9 cellular contexts compared by ENCODE assay signal in the genomic region with DNA sequence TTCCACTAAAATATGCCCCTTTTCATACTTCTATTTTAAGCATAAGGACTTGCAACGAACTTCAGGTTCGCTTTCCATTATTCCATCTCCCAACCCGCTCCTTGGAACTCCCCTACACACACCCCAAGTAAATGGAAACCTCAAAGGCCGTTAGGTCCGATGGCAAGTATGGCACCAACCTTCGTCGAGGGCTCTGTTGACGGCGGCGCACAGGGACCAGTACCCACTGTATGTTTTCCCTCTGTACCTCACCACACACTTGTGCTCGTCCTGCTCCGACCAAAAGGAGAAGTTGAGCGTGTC. TPM values are rescaled to one million over a fixed set of nuclear protein-coding genes. Genes with fewer than 3 reads are reported as not detected.
DNase-seq lines count a peak whose midpoint lies in the region; ATAC-seq, FAIRE-seq and TF ChIP-seq lines count a peak whose summit lies in the region.
"Had no signal": no experiment of that assay in that cellular context is flagged by ENCODE, and none has a peak within 500 bp of the region (broad histone marks: within the 10 kb centered on the region; RNA-seq: fewer than 3 reads in every experiment).

No MANE protein-coding gene starts in this region.

- H3K27me3 ChIP-seq in HUES6 (ENCODE audit: control insufficient read depth, insufficient read depth, low read length) (no peaks in the 10 kb centered on the region), keratinocyte (ENCODE audit: control insufficient read depth, extremely low read depth, insufficient read depth, low read length) (no peaks in the 10 kb centered on the region), suprapubic skin (no peaks in the 10 kb centered on the region)

- no peaks in the 10 kb centered on the region for H3K9me1 ChIP-seq in keratinocyte (ENCODE audit: control insufficient read depth, extremely low read depth, insufficient read depth, low read length)

- peak overlapping the region; percentile 94 for H3K27ac Mint-ChIP-seq in activated T-helper 1 cell treated with anti-CD3 and anti-CD28 coated beads, Interleukin-12 subunit alpha, Interleukin-12 subunit beta, Interleukin-2, Interleukin-4 antibody, amounts not matched to agents 30 ng/mL and 10 ng/mL and 1 ng/mL, durations not matched to agents 14 hours and 24 hours and 36 hours

- TF ChIP-seq EP300 in suprapubic skin (IDR thresholded peaks at IDR 0.05), result no peak

- H3K4me3 ChIP-seq in HUES6 (ENCODE audit: low read depth, low read length) (peak overlapping the region; percentile 98), keratinocyte (ENCODE audit: control insufficient read depth in 2 of 3, extremely low read depth in 1 of 3, insufficient read depth in 2 of 3, low read depth in 1 of 3, low read length in 3 of 3) (peak overlapping the region; percentile 48 to 89 (median 75)), suprapubic skin (peak overlapping the region; percentile 78)
- H3K4me3 ChIP-seq: SK-N-MC had no signal

- peak overlapping the region; percentile 87 for H3K4me2 ChIP-seq in keratinocyte (ENCODE audit: control insufficient read depth, extremely low read depth, insufficient read depth, low read depth, low read length)

- no peak for FAIRE-seq in keratinocyte (lab: Jason Lieb, UNC)

- no peaks in the 10 kb centered on the region for H3K27me3 Mint-ChIP-seq in activated T-helper 1 cell treated with anti-CD3 and anti-CD28 coated beads, Interleukin-12 subunit alpha, Interleukin-12 subunit beta, Interleukin-2, Interleukin-4 antibody, amounts not matched to agents 30 ng/mL and 10 ng/mL and 1 ng/mL, durations not matched to agents 14 hours and 24 hours and 36 hours (ENCODE audit: insufficient read depth)

- H3K36me3 ChIP-seq in ES-I3 (ENCODE audit: insufficient read depth, low read length) (no peaks in the 10 kb centered on the region), HUES6 (ENCODE audit: control insufficient read depth, insufficient read depth, low read length) (peaks cover 19% of the 10 kb centered on the region), keratinocyte (ENCODE audit: control insufficient read depth in 2 of 2, extremely low read depth in 1 of 2, insufficient read depth in 2 of 2, low read length in 2 of 2) (no peaks in the 10 kb centered on the region), suprapubic skin (peaks cover 9% of the 10 kb centered on the region)

- peak overlapping the region; percentile 100 for H2AFZ ChIP-seq in keratinocyte (ENCODE audit: control insufficient read depth, low read length)

- peaks cover 7% of the 10 kb centered on the region for H3K36me3 Mint-ChIP-seq in activated T-helper 1 cell treated with anti-CD3 and anti-CD28 coated beads, Interleukin-12 subunit alpha, Interleukin-12 subunit beta, Interleukin-2, Interleukin-4 antibody, amounts not matched to agents 30 ng/mL and 10 ng/mL and 1 ng/mL, durations not matched to agents 14 hours and 24 hours and 36 hours (ENCODE audit: low read depth)

- H3K9ac ChIP-seq in ES-I3 (ENCODE audit: low read depth, low read length), result peak overlapping the region; percentile 96
- peak overlapping the region; percentile 90 for H3K9ac ChIP-seq in HUES6 (ENCODE audit: low read length)
- peak overlapping the region; percentile 87 for H3K9ac ChIP-seq in keratinocyte (ENCODE audit: control insufficient read depth, extremely low read depth, insufficient read depth, low read length)

- TF ChIP-seq POLR2A in suprapubic skin (IDR thresholded peaks at IDR 0.05), result no peak

- TF ChIP-seq CTCF in keratinocyte (optimal IDR thresholded peaks at IDR 0.05 in 1 of 3, IDR thresholded peaks at IDR 0.05 in 1 of 3, conservative IDR thresholded peaks at IDR 0.05 in 1 of 3; ENCODE audit: extremely low read depth in 1 of 3, insufficient read depth in 2 of 3, low read length in 3 of 3) (no peak), suprapubic skin (IDR thresholded peaks at IDR 0.05) (no peak), GM10248 (IDR thresholded peaks at IDR 0.05; ENCODE audit: control extremely low read depth, extremely low read depth, low read depth, missing control alignments) (no peak)

- peaks cover 17% of the 10 kb centered on the region for H3K4me1 Mint-ChIP-seq in activated T-helper 1 cell treated with anti-CD3 and anti-CD28 coated beads, Interleukin-12 subunit alpha, Interleukin-12 subunit beta, Interleukin-2, Interleukin-4 antibody, amounts not matched to agents 30 ng/mL and 10 ng/mL and 1 ng/mL, durations not matched to agents 14 hours and 24 hours and 36 hours (ENCODE audit: low read depth)

- POLR2A ChIA-PET in GM10248 (lab: Yijun Ruan, JAX), result interaction anchor here (0.6 to 0.7 kb wide), 2 partner anchors 16 to 358 kb away, joined by 3 to 7 read pairs; no protein-coding TSS in a partner anchor

- WGBS in suprapubic skin, result 15% methylated on average over 13 of the region's 13 CpGs

- peak overlapping the region; percentile 92 for H3K4me3 Mint-ChIP-seq in activated T-helper 1 cell treated with anti-CD3 and anti-CD28 coated beads, Interleukin-12 subunit alpha, Interleukin-12 subunit beta, Interleukin-2, Interleukin-4 antibody, amounts not matched to agents 30 ng/mL and 10 ng/mL and 1 ng/mL, durations not matched to agents 14 hours and 24 hours and 36 hours

- dilution Hi-C loops in keratinocyte (cut with MboI; ENCODE audit: extremely low pct_ligation_motif_present, low sequenced_read_pairs), result no loop called here

- no peaks in the 10 kb centered on the region for H3K79me2 ChIP-seq in keratinocyte (ENCODE audit: control insufficient read depth, insufficient read depth, low read length)

- CTCF ChIA-PET in GM10248 (lab: Yijun Ruan, JAX), result interaction anchor here (0.9 to 1.0 kb wide), 3 partner anchors 9 to 305 kb away, joined by 3 to 6 read pairs (median 3); no protein-coding TSS in a partner anchor

- H3K9me3 Mint-ChIP-seq in activated T-helper 1 cell treated with anti-CD3 and anti-CD28 coated beads, Interleukin-12 subunit alpha, Interleukin-12 subunit beta, Interleukin-2, Interleukin-4 antibody, amounts not matched to agents 30 ng/mL and 10 ng/mL and 1 ng/mL, durations not matched to agents 14 hours and 24 hours and 36 hours, result no peaks in the 10 kb centered on the region

- DNase-seq in activated T-helper 1 cell treated with anti-CD3 and anti-CD28 coated beads, Interleukin-12 subunit alpha, Interleukin-12 subunit beta, Interleukin-2, Interleukin-4 antibody, amounts not matched to agents 30 ng/mL and 10 ng/mL and 1 ng/mL, durations not matched to agents 14 hours and 24 hours and 36 hours (ENCODE audit: low spot score), result no peak
- DNase-seq in keratinocyte (ENCODE audit: low read depth, low spot score) (no peak), suprapubic skin (ENCODE audit: low spot score in 2 of 2) (no peak), inferior parietal cortex (ENCODE audit: extremely low spot score) (no peak), GM10248 (ENCODE audit: extremely low spot score) (no peak)

- no peaks in the 10 kb centered on the region; the same call in 1 of the 2 replicates for H3K4me1 ChIP-seq in ES-I3 (ENCODE audit: insufficient read depth, low read length)
- H3K4me1 ChIP-seq in HUES6 (ENCODE audit: control insufficient read depth, insufficient read depth, low read length), result peaks cover 17% of the 10 kb centered on the region
- peaks cover 15% of the 10 kb centered on the region for H3K4me1 ChIP-seq in keratinocyte (ENCODE audit: control insufficient read depth, extremely low read depth, insufficient read depth, low read length)
- peaks cover 8% of the 10 kb centered on the region for H3K4me1 ChIP-seq in suprapubic skin

- intact Hi-C loops in activated T-helper 1 cell treated with anti-CD3 and anti-CD28 coated beads, Interleukin-12 subunit alpha, Interleukin-12 subunit beta, Interleukin-2, Interleukin-4 antibody, amounts not matched to agents 30 ng/mL and 10 ng/mL and 1 ng/mL, durations not matched to agents 14 hours and 24 hours and 36 hours (cut with micrococcal nuclease), result loop anchor here (1.0 kb wide), 4 partner anchors 9 to 333 kb away; a partner anchor contains a TSS

- peak overlapping the region; percentile 85 for H3K27ac ChIP-seq in HUES6 (ENCODE audit: low read depth, low read length)
- peak overlapping the region; percentile 76 for H3K27ac ChIP-seq in keratinocyte (ENCODE audit: control insufficient read depth, insufficient read depth, low read length)
- H3K27ac ChIP-seq in suprapubic skin, result peak overlapping the region; percentile 90
- H3K27ac ChIP-seq: SK-N-MC had no signal

- no peak for ATAC-seq in HG03095 (IDR thresholded peaks at IDR 0.05; ENCODE audit: unreplicated experiment)

- no peaks in the 10 kb centered on the region for H4K20me1 ChIP-seq in keratinocyte (ENCODE audit: control insufficient read depth, extremely low read depth, insufficient read depth, low read length)

- H3K9me3 ChIP-seq in ES-I3 (ENCODE audit: control insufficient read depth, insufficient read depth, low read length) (no peaks in the 10 kb centered on the region), HUES6 (ENCODE audit: control insufficient read depth, insufficient read depth, low read depth, low read length) (no peaks in the 10 kb centered on the region), keratinocyte (ENCODE audit: control insufficient read depth, low read depth, low read length) (no peaks in the 10 kb centered on the region), suprapubic skin (no peaks in the 10 kb centered on the region)

RNA-seq across cellular contexts. Expression of a gene that starts 24.1 kb away (rescaled TPM):
- total RNA-seq in activated T-helper 1 cell treated with anti-CD3 and anti-CD28 coated beads, Interleukin-12 subunit alpha, Interleukin-12 subunit beta, Interleukin-2, Interleukin-4 antibody, amounts not matched to agents 30 ng/mL and 10 ng/mL and 1 ng/mL, durations not matched to agents 14 hours and 24 hours and 36 hours, result 861 and 865 TPM in 2 replicates
- 410 to 661 TPM (median 484 TPM) in 3 replicates for polyA plus RNA-seq in keratinocyte
- polyA plus RNA-seq in keratinocyte (2011; ENCODE audit: low read depth), result 1,011 TPM
- polyA plus RNA-seq in keratinocyte (2011; cell fraction: cytosol; rRNA removed), result 374 and 482 TPM in 2 replicates
- polyA plus RNA-seq in keratinocyte (2011; cell fraction: nucleus; rRNA removed), result 501 and 560 TPM in 2 replicates
- polyA plus RNA-seq in keratinocyte (2012; ENCODE audit: low replicate concordance), result 325 and 537 TPM in 2 replicates
- 321 to 527 TPM (median 344 TPM) in 3 replicates for polyA minus RNA-seq in keratinocyte
- 341 TPM for polyA minus RNA-seq in keratinocyte (2011; cell fraction: cytosol; rRNA and poly(A)+ RNA removed)
- polyA minus RNA-seq in keratinocyte (2011; cell fraction: nucleus; rRNA and poly(A)+ RNA removed), result 222 and 346 TPM in 2 replicates
- 100 to 1,000 TPM; 422 to 538 (median 448) TPM for total RNA-seq in suprapubic skin

RNA-seq across cellular contexts. Expression of a gene that starts 24.7 kb away (rescaled TPM):
- 25.6 and 27.4 TPM in 2 replicates for total RNA-seq in activated T-helper 1 cell treated with anti-CD3 and anti-CD28 coated beads, Interleukin-12 subunit alpha, Interleukin-12 subunit beta, Interleukin-2, Interleukin-4 antibody, amounts not matched to agents 30 ng/mL and 10 ng/mL and 1 ng/mL, durations not matched to agents 14 hours and 24 hours and 36 hours
- 0.97 to 3.6 TPM (median 1.1 TPM) in 3 replicates for polyA plus RNA-seq in keratinocyte
- polyA plus RNA-seq in keratinocyte (2011; ENCODE audit: low read depth), result 1.1 TPM
- 1.3 and 2.1 TPM in 2 replicates for polyA plus RNA-seq in keratinocyte (2011; cell fraction: cytosol; rRNA removed)
- 2.0 and 2.5 TPM in 2 replicates for polyA plus RNA-seq in keratinocyte (2011; cell fraction: nucleus; rRNA removed)
- polyA plus RNA-seq in keratinocyte (2012; ENCODE audit: low replicate concordance), result 1.8 and 5.3 TPM in 2 replicates
- 0.82 to 3.9 TPM (median 0.96 TPM) in 3 replicates for polyA minus RNA-seq in keratinocyte
- polyA minus RNA-seq in keratinocyte (2011; cell fraction: cytosol; rRNA and poly(A)+ RNA removed), result 2.3 TPM
- 0.74 and 3.2 TPM in 2 replicates for polyA minus RNA-seq in keratinocyte (2011; cell fraction: nucleus; rRNA and poly(A)+ RNA removed)
- total RNA-seq in suprapubic skin, result 1 to 10 TPM; 4.0 to 8.7 (median 4.3) TPM

RNA-seq across cellular contexts. Expression of a gene that starts 34.7 kb away (rescaled TPM):
- total RNA-seq in activated T-helper 1 cell treated with anti-CD3 and anti-CD28 coated beads, Interleukin-12 subunit alpha, Interleukin-12 subunit beta, Interleukin-2, Interleukin-4 antibody, amounts not matched to agents 30 ng/mL and 10 ng/mL and 1 ng/mL, durations not matched to agents 14 hours and 24 hours and 36 hours, result 2.9 TPM in 2 replicates
- 1.0 to 2.2 TPM (median 1.6 TPM) in 3 replicates for polyA plus RNA-seq in keratinocyte
- 16.7 TPM for polyA plus RNA-seq in keratinocyte (2011; ENCODE audit: low read depth)
- polyA plus RNA-seq in keratinocyte (2011; cell fraction: cytosol; rRNA removed), result 0.55 and 1.2 TPM in 2 replicates
- 2.6 and 4.3 TPM in 2 replicates for polyA plus RNA-seq in keratinocyte (2011; cell fraction: nucleus; rRNA removed)
- polyA plus RNA-seq in keratinocyte (2012; ENCODE audit: low replicate concordance), result 1.2 and 3.7 TPM in 2 replicates
- polyA minus RNA-seq in keratinocyte, result 1.2 to 4.6 TPM (median 1.5 TPM) in 3 replicates
- 1.2 TPM for polyA minus RNA-seq in keratinocyte (2011; cell fraction: cytosol; rRNA and poly(A)+ RNA removed)
- 3.7 and 5.5 TPM in 2 replicates for polyA minus RNA-seq in keratinocyte (2011; cell fraction: nucleus; rRNA and poly(A)+ RNA removed)
- 10 to 100 TPM in 1 of 4 donors, 1 to 10 TPM in 3; 3.2 to 12.9 (median 5.5) TPM for total RNA-seq in suprapubic skin
